In genomic region chr6:43977404-43978111, GRCh38 we compare ENCODE assay signal across 9 cellular contexts.
DNase-seq lines count a peak whose midpoint lies in the region; ATAC-seq and TF ChIP-seq lines count a peak whose summit lies in the region.
"Had no signal": no experiment of that assay in that cellular context is flagged by ENCODE, and none has a peak within 500 bp of the region (broad histone marks: within the 10 kb centered on the region; RNA-seq: fewer than 3 reads in every experiment).

No MANE protein-coding gene starts in this region.

- H3K27ac ChIP-seq in brain microvascular endothelial cell = no peak overlapping the region

- ATAC-seq in GM19397 (IDR thresholded peaks at IDR 0.05; ENCODE audit: unreplicated experiment) (peak; percentile 73), HG03378 (IDR thresholded peaks at IDR 0.05; ENCODE audit: unreplicated experiment) (peak; percentile 71)

- DNase-seq in CMK (ENCODE audit: low read depth) (peak; percentile 59), brain microvascular endothelial cell (no peak), NCI-H1105 treated with DMSO at 0.1 percent for 48 hours (lab: John Stamatoyannopoulos, UW) (no peak), NCI-H748 (lab: John Stamatoyannopoulos, UW; ENCODE audit: unreplicated experiment) (no peak), epidermal melanocyte (ENCODE audit: insufficient read length, low spot score) (no peak)
- DNase-seq in central memory CD4-positive, alpha-beta T cell = no peak
- DNase-seq: DND-41 had no signal

- no peaks in the 10 kb centered on the region for H3K27me3 ChIP-seq in brain microvascular endothelial cell (replicated peaks)

- no peaks in the 10 kb centered on the region for H3K36me3 ChIP-seq in brain microvascular endothelial cell (replicated peaks)

- H3K4me3 ChIP-seq in brain microvascular endothelial cell (ENCODE audit: low read depth, low read length) = no peak overlapping the region

- peak; percentile 54 for TF ChIP-seq CTCF in brain microvascular endothelial cell (IDR thresholded peaks at IDR 0.05; ENCODE audit: low read depth, low read length, missing control alignments)

- in situ Hi-C loops in brain microvascular endothelial cell (cut with HindIII; ENCODE audit: low pct_ligation_motif_present, low sequenced_read_pairs) = no loop called here
